25 cellular contexts compared by ENCODE assay signal in the genomic region with DNA sequence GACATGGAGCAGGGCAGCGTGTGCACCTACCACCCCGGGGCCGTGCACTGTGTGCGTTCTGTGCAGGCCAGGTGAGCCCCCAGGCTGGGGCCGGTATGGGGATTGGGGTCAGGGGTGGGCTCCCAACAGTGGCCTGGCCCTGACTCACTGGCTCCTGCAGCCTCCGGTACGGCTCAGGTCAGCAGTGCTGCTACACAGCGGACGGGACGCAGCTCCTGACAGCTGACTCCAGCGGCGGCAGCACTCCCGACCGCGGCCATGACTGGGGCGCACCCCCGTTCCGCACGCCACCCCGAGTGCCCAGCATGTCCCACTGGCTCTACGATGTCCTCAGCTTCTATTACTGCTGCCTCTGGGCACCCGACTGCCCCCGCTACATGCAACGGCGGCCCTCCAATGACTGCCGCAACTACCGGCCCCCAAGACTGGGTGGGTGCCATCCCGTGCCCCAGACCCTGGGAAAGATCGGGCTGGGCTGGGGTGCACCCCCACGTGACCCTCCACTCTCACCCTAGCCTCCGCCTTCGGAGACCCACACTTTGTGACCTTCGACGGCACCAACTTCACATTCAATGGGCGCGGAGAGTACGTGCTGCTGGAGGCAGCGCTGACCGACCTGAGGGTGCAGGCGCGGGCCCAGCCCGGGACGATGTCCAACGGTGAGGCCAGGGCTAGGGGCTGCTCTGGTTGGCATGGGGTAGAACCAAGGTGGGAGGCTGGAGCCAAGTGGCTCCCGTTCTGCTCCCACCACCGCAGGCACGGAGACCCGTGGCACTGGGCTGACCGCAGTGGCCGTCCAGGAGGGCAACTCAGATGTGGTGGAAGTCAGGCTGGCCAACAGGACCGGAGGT. TPM values are rescaled to one million over a fixed set of nuclear protein-coding genes. Genes with fewer than 3 reads are reported as not detected.
"Had no signal": no experiment of that assay in that cellular context is flagged by ENCODE, and none has a peak within 500 bp of the region (broad histone marks: within the 10 kb centered on the region; RNA-seq: fewer than 3 reads in every experiment).

No MANE protein-coding gene starts in this region.

- H3K36me3 ChIP-seq: cardiac muscle cell, prostate gland, suprapubic skin had no signal

- H3K4me3 Mint-ChIP-seq: activated CD4-positive, alpha-beta memory T cell treated with anti-CD3 and anti-CD28 coated beads for 36 hours; activated naive CD8-positive, alpha-beta T cell treated with anti-CD3 and anti-CD28 coated beads, Interleukin-2, amount 50 U/mL, for 24 hours; dendritic cell treated with granulocyte-macrophage colony-stimulating factor and Interleukin-4, amounts not matched to agents 40 ng/mL and 50 ng/mL, for 4 days; neural crest cell; stimulated activated memory B cell treated with anti-CD40 and anti-IgM and Interleukin-4, amounts not matched to agents 10 μg/mL and 1 μg/mL and 100 μg/mL, for 72 hours; WTC11 had no signal

- H3K4me2 ChIP-seq: hepatocyte had no signal

- H3K79me2 ChIP-seq: hepatocyte had no signal

- H3K4me3 ChIP-seq: body of pancreas, cardiac muscle cell, hepatocyte, mucosa of descending colon, prostate gland, skin epidermis, stomach, suprapubic skin, tibial nerve had no signal

- H3K27me3 ChIP-seq: body of pancreas, cardiac muscle cell, foreskin keratinocyte, hepatocyte, stomach, suprapubic skin, tibial nerve had no signal

- H3K27ac Mint-ChIP-seq: activated CD4-positive, alpha-beta memory T cell treated with anti-CD3 and anti-CD28 coated beads for 36 hours; activated naive CD8-positive, alpha-beta T cell treated with anti-CD3 and anti-CD28 coated beads, Interleukin-2, amount 50 U/mL, for 24 hours; dendritic cell treated with granulocyte-macrophage colony-stimulating factor and Interleukin-4, amounts not matched to agents 40 ng/mL and 50 ng/mL, for 4 days; stimulated activated memory B cell treated with anti-CD40 and anti-IgM and Interleukin-4, amounts not matched to agents 10 μg/mL and 1 μg/mL and 100 μg/mL, for 72 hours; WTC11 had no signal

- H3K36me3 Mint-ChIP-seq: activated CD4-positive, alpha-beta memory T cell treated with anti-CD3 and anti-CD28 coated beads for 36 hours; stimulated activated memory B cell treated with anti-CD40 and anti-IgM and Interleukin-4, amounts not matched to agents 10 μg/mL and 1 μg/mL and 100 μg/mL, for 72 hours; WTC11 had no signal

- H3K9me3 ChIP-seq: body of pancreas, mucosa of descending colon, prostate gland, stomach, suprapubic skin, tibial nerve had no signal

- FAIRE-seq: urothelium cell line had no signal

- H3K27ac ChIP-seq: body of pancreas, cardiac muscle cell, foreskin keratinocyte, hepatocyte, prostate gland, skin epidermis, stomach, suprapubic skin, tibial nerve had no signal

- DNase-seq: activated CD4-positive, alpha-beta memory T cell treated with anti-CD3 and anti-CD28 coated beads for 36 hours; activated CD4-positive, alpha-beta T cell treated with anti-CD3 and anti-CD28 coated beads for 4 hours; activated effector memory CD4-positive, alpha-beta T cell treated with anti-CD3 and anti-CD28 coated beads, Interleukin-2, amount 50 U/mL, for 16 hours; activated naive CD4-positive, alpha-beta T cell treated with anti-CD3 and anti-CD28 coated beads, Interleukin-2, amount 50 U/mL, for 16 hours; activated naive CD8-positive, alpha-beta T cell treated with anti-CD3 and anti-CD28 coated beads, Interleukin-2, amount 50 U/mL, for 24 hours; activated T-cell treated with anti-CD3 and anti-CD28 coated beads for 4 hours; body of pancreas; effector CD8-positive, alpha-beta T cell; foreskin keratinocyte; mesendoderm; stimulated activated CD4-positive, alpha-beta T cell treated with anti-CD3 and anti-CD28 coated beads, Interleukin-15, amount 100 ng/mL, for 24 hours; stomach; T-helper 9 cell had no signal

- H3K27me3 Mint-ChIP-seq: activated CD4-positive, alpha-beta memory T cell treated with anti-CD3 and anti-CD28 coated beads for 36 hours; activated naive CD8-positive, alpha-beta T cell treated with anti-CD3 and anti-CD28 coated beads, Interleukin-2, amount 50 U/mL, for 24 hours; dendritic cell treated with granulocyte-macrophage colony-stimulating factor and Interleukin-4, amounts not matched to agents 40 ng/mL and 50 ng/mL, for 4 days had no signal

- H3K4me1 Mint-ChIP-seq: activated naive CD8-positive, alpha-beta T cell treated with anti-CD3 and anti-CD28 coated beads, Interleukin-2, amount 50 U/mL, for 24 hours had no signal

- H3K9me3 Mint-ChIP-seq: activated CD4-positive, alpha-beta memory T cell treated with anti-CD3 and anti-CD28 coated beads for 36 hours; activated naive CD8-positive, alpha-beta T cell treated with anti-CD3 and anti-CD28 coated beads, Interleukin-2, amount 50 U/mL, for 24 hours; dendritic cell treated with granulocyte-macrophage colony-stimulating factor and Interleukin-4, amounts not matched to agents 40 ng/mL and 50 ng/mL, for 4 days; neural crest cell; stimulated activated memory B cell treated with anti-CD40 and anti-IgM and Interleukin-4, amounts not matched to agents 10 μg/mL and 1 μg/mL and 100 μg/mL, for 72 hours; WTC11 had no signal

- H2AFZ ChIP-seq: hepatocyte had no signal

RNA-seq across cellular contexts. Expression of a gene that starts 59.2 kb away (rescaled TPM):
- total RNA-seq: activated CD4-positive, alpha-beta memory T cell treated with anti-CD3 and anti-CD28 coated beads for 36 hours; foreskin keratinocyte had no signal
- polyA plus RNA-seq: foreskin keratinocyte had no signal
